22 cellular contexts compared by ENCODE assay signal in the genomic region with DNA sequence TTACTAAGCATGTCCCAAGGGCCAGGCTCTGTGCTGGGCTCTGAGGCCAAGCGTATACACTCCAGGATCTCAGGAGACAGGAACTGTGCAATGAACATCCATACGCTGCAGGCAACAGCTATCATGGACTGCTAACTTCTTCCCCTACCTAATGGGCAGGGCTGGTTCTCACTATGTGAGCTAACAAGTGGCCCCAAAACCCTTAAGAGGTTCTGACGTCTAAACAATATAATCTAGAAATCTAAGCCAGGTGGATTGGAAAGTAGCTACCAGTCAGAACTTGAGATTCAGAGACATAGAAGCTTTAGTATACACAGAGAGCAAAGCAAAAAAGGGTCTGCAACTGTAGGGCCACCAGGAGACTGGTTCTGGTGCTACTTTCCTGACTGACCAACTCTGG.
"Had no signal": no experiment of that assay in that cellular context is flagged by ENCODE, and none has a peak within 500 bp of the region (broad histone marks: within the 10 kb centered on the region; RNA-seq: fewer than 3 reads in every experiment).

No MANE protein-coding gene starts in this region.

- H3K9me3 Mint-ChIP-seq: activated CD4-positive, alpha-beta T cell treated with anti-CD3 and anti-CD28 coated beads, Interleukin-2, amount 10 ng/mL, durations not matched to agents 24 days and 14 days; activated naive CD4-positive, alpha-beta T cell treated with anti-CD3 and anti-CD28 coated beads, Interleukin-2, amount 50 U/mL, for 72 hours; mesothelial cell of epicardium; natural killer cell; T-cell; T-helper 2 cell treated with Interferon-gamma antibody and Interleukin-4, amounts not matched to agents 5 μg/mL and 100 μg/mL, for 36 hours had no signal

- DNase-seq: activated CD4-positive, alpha-beta T cell treated with anti-CD3 and anti-CD28 coated beads, Interleukin-2, amount 10 ng/mL, durations not matched to agents 24 days and 14 days; activated CD8-positive, alpha-beta T cell treated with anti-CD3 and anti-CD28 coated beads, Interleukin-2, amount 10 ng/mL, durations not matched to agents 7 days and 5 days; activated T-cell treated with anti-CD3 and anti-CD28 coated beads, Interleukin-2, amount 50 U/mL, for 1 hour; central memory CD4-positive, alpha-beta T cell; dermis blood vessel endothelial cell; effector memory CD4-positive, alpha-beta T cell; heart left ventricle; islet precursor cell; left lung; natural killer cell; spleen; stimulated activated CD4-positive, alpha-beta T cell treated with anti-CD3 and anti-CD28 coated beads, Interleukin-4, amount 100 ng/mL, for 1 hour; stimulated activated naive CD4-positive, alpha-beta T cell treated with Interleukin-2 at 50 U/mL for 16 hours; T-cell; upper lobe of left lung had no signal

- H3K27ac ChIP-seq: gastroesophageal sphincter, left lung, prostate gland, spleen, upper lobe of left lung, VCaP had no signal

- H3K27me3 ChIP-seq: gastroesophageal sphincter, heart left ventricle, left lung, spleen, upper lobe of left lung had no signal

- H3K27ac Mint-ChIP-seq: activated CD4-positive, alpha-beta T cell treated with anti-CD3 and anti-CD28 coated beads, Interleukin-2, amount 10 ng/mL, durations not matched to agents 24 days and 14 days; activated CD8-positive, alpha-beta T cell treated with anti-CD3 and anti-CD28 coated beads, Interleukin-2, amount 10 ng/mL, durations not matched to agents 7 days and 5 days; mesothelial cell of epicardium; natural killer cell; T-cell; T-helper 2 cell treated with Interferon-gamma antibody and Interleukin-4, amounts not matched to agents 5 μg/mL and 100 μg/mL, for 36 hours had no signal

- H3K4me1 Mint-ChIP-seq: activated CD4-positive, alpha-beta T cell treated with anti-CD3 and anti-CD28 coated beads, Interleukin-2, amount 10 ng/mL, durations not matched to agents 24 days and 14 days had no signal

- H3K4me1 ChIP-seq: prostate gland had no signal

- H3K36me3 ChIP-seq: prostate gland had no signal

- ATAC-seq: activated CD4-positive, CD25-positive, alpha-beta regulatory T cell treated with anti-CD3 and anti-CD28 coated beads, Interleukin-2, amount 50 U/mL, for 24 hours; activated CD8-positive, alpha-beta T cell treated with anti-CD3 and anti-CD28 coated beads, Interleukin-2, amount 10 ng/mL, durations not matched to agents 7 days and 5 days; activated naive CD4-positive, alpha-beta T cell treated with anti-CD3 and anti-CD28 coated beads, Interleukin-2, amount 50 U/mL, for 72 hours; gastroesophageal sphincter; heart left ventricle; left lung; natural killer cell; T-cell had no signal

- H3K27me3 Mint-ChIP-seq: activated CD4-positive, alpha-beta T cell treated with anti-CD3 and anti-CD28 coated beads, Interleukin-2, amount 10 ng/mL, durations not matched to agents 24 days and 14 days; T-cell had no signal

- H3K36me3 Mint-ChIP-seq: activated naive CD4-positive, alpha-beta T cell treated with anti-CD3 and anti-CD28 coated beads, Interleukin-2, amount 50 U/mL, for 72 hours; mesothelial cell of epicardium; natural killer cell had no signal

- H3K4me3 ChIP-seq: gastroesophageal sphincter, heart left ventricle, left lung, prostate gland, spleen, upper lobe of left lung had no signal

- H3K4me3 Mint-ChIP-seq: activated CD4-positive, alpha-beta T cell treated with anti-CD3 and anti-CD28 coated beads, Interleukin-2, amount 10 ng/mL, durations not matched to agents 24 days and 14 days; activated CD8-positive, alpha-beta T cell treated with anti-CD3 and anti-CD28 coated beads, Interleukin-2, amount 10 ng/mL, durations not matched to agents 7 days and 5 days; mesothelial cell of epicardium; natural killer cell; T-cell; T-helper 2 cell treated with Interferon-gamma antibody and Interleukin-4, amounts not matched to agents 5 μg/mL and 100 μg/mL, for 36 hours had no signal

- H3K9me3 ChIP-seq: gastroesophageal sphincter, heart left ventricle, left lung, prostate gland, spleen, upper lobe of left lung had no signal
